ENCODE assay signal across 10 cellular contexts in the genomic region with DNA sequence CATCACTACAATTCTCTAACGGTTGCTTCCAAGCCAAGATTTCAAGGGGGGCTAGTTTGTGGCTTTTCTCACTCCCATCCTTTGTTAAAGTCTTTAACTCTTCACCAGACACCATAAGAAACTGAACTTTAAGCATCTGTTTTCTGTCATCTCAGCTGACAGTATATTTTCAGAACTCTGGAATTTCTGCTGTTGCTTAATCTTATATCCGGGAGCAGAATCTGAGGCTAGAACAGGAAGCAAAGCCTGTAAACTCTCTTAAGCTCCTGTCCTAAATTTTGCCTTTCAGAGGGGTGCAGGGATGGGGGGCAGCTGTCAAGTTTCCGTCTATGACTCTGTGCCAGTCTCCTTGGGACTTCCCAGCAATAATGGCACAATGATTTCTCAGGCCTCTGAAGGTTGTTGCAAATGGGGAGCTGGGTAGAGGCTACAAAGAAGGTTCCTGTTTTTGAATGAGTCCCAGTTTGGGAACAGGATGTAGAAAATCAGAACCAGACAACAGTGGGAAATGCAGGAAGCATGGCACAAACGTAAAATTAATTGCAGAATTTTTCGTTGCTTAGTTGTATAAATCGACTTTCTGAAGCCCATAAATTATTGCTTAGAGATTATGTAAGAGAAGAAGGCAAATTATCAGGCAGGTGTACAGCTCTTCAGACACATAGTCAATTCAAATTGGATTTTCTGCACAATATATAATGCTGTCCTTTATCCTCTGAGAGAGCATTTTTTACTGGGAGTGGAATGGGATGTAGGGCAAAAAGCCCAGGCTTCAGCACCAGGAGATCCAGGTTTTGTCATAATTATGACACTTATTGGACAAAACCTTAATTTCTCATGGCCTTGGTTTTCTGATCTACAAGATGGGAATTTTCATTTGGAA.
DNase-seq lines count a peak whose midpoint lies in the region; ATAC-seq and TF ChIP-seq lines count a peak whose summit lies in the region.
"Had no signal": no experiment of that assay in that cellular context is flagged by ENCODE, and none has a peak within 500 bp of the region (broad histone marks: within the 10 kb centered on the region; RNA-seq: fewer than 3 reads in every experiment).

No MANE protein-coding gene starts in this region.

- H3K36me3 ChIP-seq in colonic mucosa: no peaks in the 10 kb centered on the region
- H3K36me3 ChIP-seq in left lung: no peaks in the 10 kb centered on the region
- no peaks in the 10 kb centered on the region for H3K36me3 ChIP-seq in upper lobe of left lung

- peak; percentile 36 for DNase-seq in NCI-H82 (lab: John Stamatoyannopoulos, UW)
- no peak for DNase-seq in NCI-H82 treated with DMSO at 0.1 percent for 48 hours (lab: John Stamatoyannopoulos, UW; ENCODE audit: unreplicated experiment)
- DNase-seq in colonic mucosa: no peak
- DNase-seq in left lung: no peak
- no peak for DNase-seq in upper lobe of left lung
- no peak for DNase-seq in NAMALWA (ENCODE audit: low spot score)
- DNase-seq in stimulated activated CD4-positive, alpha-beta T cell treated with anti-CD3 and anti-CD28 coated beads, Interleukin-12 subunit alpha, Interleukin-12 subunit beta, amount 100 ng/mL, for 4 hours: no peak
- no peak for DNase-seq in GOT3 (lab: John Stamatoyannopoulos, UW)
- DNase-seq: NCI-H2107 had no signal

- 25 to 28% methylated on average over 6 of the region's 6 CpGs for WGBS in upper lobe of left lung, 2 donors

- intact Hi-C loops in colonic mucosa (cut with DNase I) (no loop called here), left lung (cut with DNase I) (no loop called here)

- ATAC-seq in left lung (peak; percentile 52), upper lobe of left lung (ENCODE audit: low FRiP score in 2 of 2) (peak; percentile 49 to 52)
- ATAC-seq: A549 had no signal

- H3K4me3 ChIP-seq in colonic mucosa (no peak overlapping the region), left lung (no peak overlapping the region), upper lobe of left lung (no peak overlapping the region)
- H3K4me3 ChIP-seq: A549 had no signal

- no peaks in the 10 kb centered on the region for H3K27me3 ChIP-seq in colonic mucosa
- no peaks in the 10 kb centered on the region for H3K27me3 ChIP-seq in left lung
- no peaks in the 10 kb centered on the region for H3K27me3 ChIP-seq in upper lobe of left lung

- H3K4me1 ChIP-seq in colonic mucosa (no peaks in the 10 kb centered on the region), left lung (peaks cover 7% of the 10 kb centered on the region in 2 donors), upper lobe of left lung (peaks cover 6 to 26% (median 21%) of the 10 kb centered on the region in 4 donors)
- H3K4me1 ChIP-seq: A549 had no signal

- no peak for TF ChIP-seq EP300 in upper lobe of left lung (IDR thresholded peaks at IDR 0.05)

- H3K9me3 ChIP-seq in colonic mucosa (no peaks in the 10 kb centered on the region), left lung (no peaks in the 10 kb centered on the region), upper lobe of left lung (no peaks in the 10 kb centered on the region)
- H3K9me3 ChIP-seq: A549 had no signal

- H3K9ac ChIP-seq in colonic mucosa (ENCODE audit: low read depth in 2 of 2, low read length in 2 of 2): no peak overlapping the region

- H3K27ac ChIP-seq in colonic mucosa (peak overlapping the region; percentile 29), left lung (peak overlapping the region; percentile 13 to 53), upper lobe of left lung (peak overlapping the region in 3 of 4 donors; percentile 9 to 84 (median 22))
- H3K27ac ChIP-seq: A549 had no signal

- no peak for TF ChIP-seq POLR2A in upper lobe of left lung (IDR thresholded peaks at IDR 0.05)

- TF ChIP-seq CTCF in colonic mucosa (IDR thresholded peaks at IDR 0.05): no peak
- TF ChIP-seq CTCF in left lung (IDR thresholded peaks at IDR 0.05): no peak
- TF ChIP-seq CTCF in upper lobe of left lung (IDR thresholded peaks at IDR 0.05): no peak
